Comparison of ENCODE assay signal across 1 cellular context in genomic region chr10:99329891-99330674, GRCh38.
A peak's percentile ranks its signal among the peaks of the same experiment; 100 is the strongest.
TF ChIP-seq lines count a peak whose summit lies in the region.

No MANE protein-coding gene starts in this region.

TF ChIP-seq in HEK293, 187 proteins besides CTCF, POLR2A, EP300 and RAD21 (continued from another document):
- TF ChIP-seq ZBTB11 (tag by site-specific recombination; conservative IDR thresholded peaks at IDR 0.05; ENCODE audit: low read depth) = peak; percentile 15; the same call in 1 of the 2 replicates
- TF ChIP-seq ZNF10 (tag by site-specific recombination; IDR thresholded peaks at IDR 0.05) = peak; percentile 77
- no peak for TF ChIP-seq ZNF530 (tag by site-specific recombination; IDR thresholded peaks at IDR 0.05; ENCODE audit: low read depth)
- no peak for TF ChIP-seq MZF1 (tag by site-specific recombination; IDR thresholded peaks at IDR 0.05; ENCODE audit: borderline replicate concordance)
- TF ChIP-seq KLF16 (tag by site-specific recombination; IDR thresholded peaks at IDR 0.05) = 0 out of 2 replicates have a peak, but pooled peaks have one; percentile 22
- peak; percentile 80 for TF ChIP-seq OSR2 (tag by site-specific recombination; IDR thresholded peaks at IDR 0.05)
- no peak for TF ChIP-seq ZBTB44 (tag by site-specific recombination; IDR thresholded peaks at IDR 0.05)
- no peak for TF ChIP-seq ZNF837 (tag by site-specific recombination; IDR thresholded peaks at IDR 0.05)
- TF ChIP-seq SP2 (tag by site-specific recombination; IDR thresholded peaks at IDR 0.05) = no peak
- TF ChIP-seq ZNF335 (tag by site-specific recombination; conservative IDR thresholded peaks at IDR 0.05) = peak; percentile 52
- no peak for TF ChIP-seq KLF17 (tag by site-specific recombination; IDR thresholded peaks at IDR 0.05)
- peak; percentile 98 for TF ChIP-seq ZIC2 (tag by site-specific recombination; IDR thresholded peaks at IDR 0.05)
- no peak for TF ChIP-seq ZBTB48 (tag by site-specific recombination; IDR thresholded peaks at IDR 0.05)
- no peak for TF ChIP-seq KLF10 (tag by site-specific recombination; IDR thresholded peaks at IDR 0.05)
- no peak for TF ChIP-seq ZNF548 (tag by site-specific recombination; IDR thresholded peaks at IDR 0.05)
- no peak for TF ChIP-seq PRDM6 (tag by site-specific recombination; IDR thresholded peaks at IDR 0.05)
- peak; percentile 84 for TF ChIP-seq ZNF600 (tag by site-specific recombination; IDR thresholded peaks at IDR 0.05)
- peak; percentile 61; the same call in 1 of the 2 replicates for TF ChIP-seq ZEB2 (tag by site-specific recombination; IDR thresholded peaks at IDR 0.05)
- TF ChIP-seq ZXDB (tag by site-specific recombination; IDR thresholded peaks at IDR 0.05) = peak; percentile 26; the same call in 1 of the 2 replicates
- peak; percentile 57; the same call in 1 of the 2 replicates for TF ChIP-seq HIC1 (tag by site-specific recombination; IDR thresholded peaks at IDR 0.05)
- TF ChIP-seq ZBTB26 (tag by site-specific recombination; optimal IDR thresholded peaks at IDR 0.05) = peak; percentile 68
- peak; percentile 2 for TF ChIP-seq GLIS1 (tag by site-specific recombination; IDR thresholded peaks at IDR 0.05)
- peak; percentile 40 for TF ChIP-seq ZNF629 (tag by site-specific recombination; IDR thresholded peaks at IDR 0.05)
- 0 out of 2 replicates have a peak, but pooled peaks have one; percentile 29 for TF ChIP-seq PATZ1 (tag by site-specific recombination; IDR thresholded peaks at IDR 0.05)
- no peak for TF ChIP-seq ZSCAN4 (tag by site-specific recombination; IDR thresholded peaks at IDR 0.05)
